ENCODE assay signal across 22 cellular contexts in the genomic region with DNA sequence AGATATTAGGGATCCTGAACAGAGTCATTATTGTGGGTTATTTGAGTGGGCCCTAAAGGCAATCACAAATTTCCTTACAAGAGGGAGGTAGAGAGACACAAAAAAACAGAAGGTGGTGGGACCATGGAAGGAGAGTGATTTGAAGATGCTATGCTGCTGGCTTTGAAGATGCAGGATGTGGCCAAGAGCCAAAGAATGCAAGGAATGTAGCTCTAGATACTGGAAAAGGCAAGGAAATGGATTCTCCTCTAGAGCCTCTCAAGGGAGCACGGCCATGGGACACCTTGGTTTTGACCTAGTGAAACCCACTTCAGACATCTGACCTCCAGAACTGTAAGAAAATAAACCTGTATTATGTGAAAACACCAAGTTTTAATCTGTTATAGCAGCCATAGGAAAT. TPM values are rescaled to one million over a fixed set of nuclear protein-coding genes. Genes with fewer than 3 reads are reported as not detected.
DNase-seq lines count a peak whose midpoint lies in the region; ATAC-seq and TF ChIP-seq lines count a peak whose summit lies in the region.
"Had no signal": no experiment of that assay in that cellular context is flagged by ENCODE, and none has a peak within 500 bp of the region (broad histone marks: within the 10 kb centered on the region; RNA-seq: fewer than 3 reads in every experiment).

No MANE protein-coding gene starts in this region.

- no peaks in the 10 kb centered on the region for H3K36me3 ChIP-seq in IMR-90 (ENCODE audit: control insufficient read depth, insufficient read depth, low read length)
- H3K36me3 ChIP-seq: neutrophil, Peyer's patch, sigmoid colon had no signal

- no peak overlapping the region for H3K27ac Mint-ChIP-seq in progenitor cell of endocrine pancreas
- H3K27ac Mint-ChIP-seq in activated CD4-positive, alpha-beta T cell treated with anti-CD3 and anti-CD28 coated beads, Interleukin-2, amount 10 ng/mL, durations not matched to agents 24 days and 14 days = no peak overlapping the region
- H3K27ac Mint-ChIP-seq: activated CD4-positive, alpha-beta memory T cell treated with anti-CD3 and anti-CD28 coated beads, Interleukin-2, amount 10 ng/mL, durations not matched to agents 7 days and 5 days; activated naive CD8-positive, alpha-beta T cell treated with anti-CD3 and anti-CD28 coated beads, Interleukin-2, amount 10 ng/mL, durations not matched to agents 7 days and 5 days; activated T-cell treated with anti-CD3 and anti-CD28 coated beads, Interleukin-2, amount 50 U/mL, for 72 hours; CD8-positive, alpha-beta T cell had no signal

- no peaks in the 10 kb centered on the region for H4K20me1 ChIP-seq in IMR-90 (ENCODE audit: insufficient read depth, low read length)

- in situ Hi-C loops in IMR-90 (cut with MboI; ENCODE audit: low sequenced_read_pairs) = no loop called here
- in situ Hi-C loops in astrocyte of the cerebellum (cut with HindIII; ENCODE audit: low sequenced_read_pairs) = no loop called here

- peaks cover 2% of the 10 kb centered on the region; the same call in 1 of the 2 replicates for H3K9me1 ChIP-seq in IMR-90 (ENCODE audit: insufficient read depth, low read length)

- H2AK5ac ChIP-seq in IMR-90 (ENCODE audit: low read depth, low read length) = no peak overlapping the region

- DNase-seq in AG10803 (ENCODE audit: low read depth) (peak; percentile 60), IMR-90 (peak; percentile 46), astrocyte of the cerebellum (ENCODE audit: low read depth) (peak; percentile 18), iPS DF 19.7 (ENCODE audit: low read depth, low spot score) (peak; percentile 52), right cardiac atrium (no peak), Right ventricle myocardium inferior (ENCODE audit: missing footprints) (no peak), progenitor cell of endocrine pancreas (ENCODE audit: low spot score, unreplicated experiment) (no peak)
- no peak for DNase-seq in activated CD4-positive, alpha-beta T cell treated with anti-CD3 and anti-CD28 coated beads, Interleukin-2, amount 10 ng/mL, durations not matched to agents 24 days and 14 days
- DNase-seq: activated CD4-positive, alpha-beta memory T cell treated with anti-CD3 and anti-CD28 coated beads, Interleukin-2, amount 10 ng/mL, durations not matched to agents 7 days and 5 days; activated naive CD8-positive, alpha-beta T cell treated with anti-CD3 and anti-CD28 coated beads, Interleukin-2, amount 10 ng/mL, durations not matched to agents 7 days and 5 days; activated T-cell treated with anti-CD3 and anti-CD28 coated beads, Interleukin-2, amount 50 U/mL, for 72 hours; CD8-positive, alpha-beta T cell; DMS79 treated with DMSO at 0.1 percent for 48 hours; effector CD8-positive, alpha-beta T cell; hippocampal formation; NCI-H1048; NCI-H2081 treated with DMSO at 0.1 percent for 48 hours; NCI-H748 treated with DMSO at 0.1 percent for 48 hours; Peyer's patch; sigmoid colon; stimulated activated CD4-positive, alpha-beta T cell treated with anti-CD3 and anti-CD28 coated beads, Interleukin-2, amount 100 ng/mL, for 24 hours had no signal

- H3K27ac ChIP-seq in IMR-90 (ENCODE audit: insufficient read depth, low read length) (no peak overlapping the region), right cardiac atrium (ENCODE audit: low read length) (no peak overlapping the region)
- H3K27ac ChIP-seq: neutrophil, Peyer's patch, sigmoid colon had no signal

- H3K23ac ChIP-seq in IMR-90 (ENCODE audit: low read depth, low read length) = no peak overlapping the region

- no peak overlapping the region for H3K4ac ChIP-seq in IMR-90 (ENCODE audit: low read depth, low read length)

- H4K8ac ChIP-seq in IMR-90 (ENCODE audit: low read depth in 2 of 2, low read length in 2 of 2) = no peak overlapping the region

- ATAC-seq in IMR-90 (ENCODE audit: low read depth) (peak; percentile 50), right cardiac atrium (no peak), Right ventricle myocardium inferior (no peak)
- ATAC-seq: activated T-cell treated with anti-CD3 and anti-CD28 coated beads, Interleukin-2, amount 50 U/mL, for 72 hours; CD8-positive, alpha-beta T cell had no signal

- no TSS peak for BruUV-seq in IMR-90 (replicated peaks; lab: Mats Ljungman, UMichigan)

- intact Hi-C loops in IMR-90 (cut with micrococcal nuclease) (no loop called here), right cardiac atrium (cut with DNase I) (no loop called here), Right ventricle myocardium inferior (cut with DNase I) (no loop called here)
- intact Hi-C loops in activated CD4-positive, alpha-beta T cell treated with anti-CD3 and anti-CD28 coated beads, Interleukin-2, amount 10 ng/mL, durations not matched to agents 24 days and 14 days (cut with micrococcal nuclease) = no loop called here

- H3K18ac ChIP-seq in IMR-90 (ENCODE audit: low read depth, low read length) = no peak overlapping the region

- H4K5ac ChIP-seq in IMR-90 (ENCODE audit: low read depth, low read length) = no peak overlapping the region

- H3K4me1 Mint-ChIP-seq in progenitor cell of endocrine pancreas (ENCODE audit: low read depth) = no peaks in the 10 kb centered on the region
- peaks cover 2% of the 10 kb centered on the region for H3K4me1 Mint-ChIP-seq in activated CD4-positive, alpha-beta T cell treated with anti-CD3 and anti-CD28 coated beads, Interleukin-2, amount 10 ng/mL, durations not matched to agents 24 days and 14 days
- H3K4me1 Mint-ChIP-seq: activated CD4-positive, alpha-beta memory T cell treated with anti-CD3 and anti-CD28 coated beads, Interleukin-2, amount 10 ng/mL, durations not matched to agents 7 days and 5 days had no signal

- H2BK120ac ChIP-seq in IMR-90 (ENCODE audit: low read depth, low read length) = no peak overlapping the region

- no peak overlapping the region for H3K14ac ChIP-seq in IMR-90 (replicated peaks; ENCODE audit: low read depth, low read length)

- no peaks in the 10 kb centered on the region for H3K36me3 Mint-ChIP-seq in progenitor cell of endocrine pancreas (ENCODE audit: insufficient read depth)
- H3K36me3 Mint-ChIP-seq in activated CD4-positive, alpha-beta T cell treated with anti-CD3 and anti-CD28 coated beads, Interleukin-2, amount 10 ng/mL, durations not matched to agents 24 days and 14 days (ENCODE audit: low read depth) = peaks cover 18% of the 10 kb centered on the region

- H3K9me3 Mint-ChIP-seq in progenitor cell of endocrine pancreas (ENCODE audit: low read depth) = no peaks in the 10 kb centered on the region
- no peaks in the 10 kb centered on the region for H3K9me3 Mint-ChIP-seq in activated CD4-positive, alpha-beta T cell treated with anti-CD3 and anti-CD28 coated beads, Interleukin-2, amount 10 ng/mL, durations not matched to agents 24 days and 14 days
- H3K9me3 Mint-ChIP-seq: activated CD4-positive, alpha-beta memory T cell treated with anti-CD3 and anti-CD28 coated beads, Interleukin-2, amount 10 ng/mL, durations not matched to agents 7 days and 5 days; activated naive CD8-positive, alpha-beta T cell treated with anti-CD3 and anti-CD28 coated beads, Interleukin-2, amount 10 ng/mL, durations not matched to agents 7 days and 5 days; CD8-positive, alpha-beta T cell had no signal

- POLR2A ChIA-PET in IMR-90 (lab: Charles Lee; ENCODE audit: unreplicated experiment) = no interaction called here

- H4K91ac ChIP-seq in IMR-90 (ENCODE audit: insufficient read depth, low read depth, low read length) = no peak overlapping the region

- H3K4me1 ChIP-seq in IMR-90 (ENCODE audit: control insufficient read depth, insufficient read depth, low read length) (peaks cover 14% of the 10 kb centered on the region), right cardiac atrium (ENCODE audit: control insufficient read depth, insufficient read depth, low read length) (peaks cover 3% of the 10 kb centered on the region)

- H3K4me3 Mint-ChIP-seq in progenitor cell of endocrine pancreas (ENCODE audit: low read depth) = no peak overlapping the region
- H3K4me3 Mint-ChIP-seq in activated CD4-positive, alpha-beta T cell treated with anti-CD3 and anti-CD28 coated beads, Interleukin-2, amount 10 ng/mL, durations not matched to agents 24 days and 14 days = no peak overlapping the region
- H3K4me3 Mint-ChIP-seq: activated CD4-positive, alpha-beta memory T cell treated with anti-CD3 and anti-CD28 coated beads, Interleukin-2, amount 10 ng/mL, durations not matched to agents 7 days and 5 days; activated naive CD8-positive, alpha-beta T cell treated with anti-CD3 and anti-CD28 coated beads, Interleukin-2, amount 10 ng/mL, durations not matched to agents 7 days and 5 days; activated T-cell treated with anti-CD3 and anti-CD28 coated beads, Interleukin-2, amount 50 U/mL, for 72 hours; CD8-positive, alpha-beta T cell had no signal

- H3K9ac ChIP-seq in IMR-90 (ENCODE audit: low read depth, low read length) = no peak overlapping the region

- CTCF ChIA-PET in IMR-90 (lab: Yijun Ruan, JAX) = no interaction called here

- H2AK9ac ChIP-seq in IMR-90 (replicated peaks; ENCODE audit: low read depth, low read length, poor library complexity) = no peak overlapping the region

- H2BK15ac ChIP-seq in IMR-90 (ENCODE audit: low read depth, low read length) = no peak overlapping the region

- no peak overlapping the region for H3K4me2 ChIP-seq in IMR-90 (ENCODE audit: low read depth, low read length)

- no peak overlapping the region for H3K4me3 ChIP-seq in AG10803 (ENCODE audit: low read length)
- no peak overlapping the region for H3K4me3 ChIP-seq in IMR-90 (ENCODE audit: insufficient read depth, low read depth, low read length)
- H3K4me3 ChIP-seq in astrocyte of the cerebellum (ENCODE audit: low read depth, low read length) = no peak overlapping the region
- no peak overlapping the region for H3K4me3 ChIP-seq in right cardiac atrium (ENCODE audit: low read length)
- H3K4me3 ChIP-seq: Peyer's patch, sigmoid colon had no signal

- TF ChIP-seq CTCF in AG10803 (conservative IDR thresholded peaks at IDR 0.05; ENCODE audit: low read length) = no peak
- no peak for TF ChIP-seq CTCF in IMR-90 (conservative IDR thresholded peaks at IDR 0.05; ENCODE audit: low read depth, low read length)
- no peak for TF ChIP-seq CTCF in astrocyte of the cerebellum (IDR thresholded peaks at IDR 0.05; ENCODE audit: low read depth, low read length, missing control alignments)
- no peak for TF ChIP-seq CTCF in progenitor cell of endocrine pancreas (IDR thresholded peaks at IDR 0.05; ENCODE audit: unreplicated experiment)

- no peak for TF ChIP-seq POLR2A in IMR-90 (IDR thresholded peaks at IDR 0.05; ENCODE audit: low read depth, low read length)

- dilution Hi-C loops in IMR-90 (cut with HindIII; ENCODE audit: low sequenced_read_pairs, unreplicated experiment) = no loop called here

- H2BK20ac ChIP-seq in IMR-90 (ENCODE audit: low read depth, low read length) = no peak overlapping the region

- WGBS in IMR-90 (ENCODE audit: extremely low coverage in 2 of 2, insufficient read length in 1 of 2), 2 experiments = no CpG with 5 or more reads among the region's 1 CpG
- WGBS in right cardiac atrium = 51% methylated on average over 1 of the region's 1 CpG

- H3K27me3 Mint-ChIP-seq in progenitor cell of endocrine pancreas = no peaks in the 10 kb centered on the region
- H3K27me3 Mint-ChIP-seq in activated CD4-positive, alpha-beta T cell treated with anti-CD3 and anti-CD28 coated beads, Interleukin-2, amount 10 ng/mL, durations not matched to agents 24 days and 14 days = no peaks in the 10 kb centered on the region
- H3K27me3 Mint-ChIP-seq: activated CD4-positive, alpha-beta memory T cell treated with anti-CD3 and anti-CD28 coated beads, Interleukin-2, amount 10 ng/mL, durations not matched to agents 7 days and 5 days; activated naive CD8-positive, alpha-beta T cell treated with anti-CD3 and anti-CD28 coated beads, Interleukin-2, amount 10 ng/mL, durations not matched to agents 7 days and 5 days had no signal

- H2AFZ ChIP-seq in IMR-90 (replicated peaks; ENCODE audit: low read length, poor library complexity) = no peak overlapping the region

- no peak for TF ChIP-seq RAD21 in IMR-90 (IDR thresholded peaks at IDR 0.05; ENCODE audit: low read length)

- H3K56ac ChIP-seq in IMR-90 (ENCODE audit: extremely low read depth, insufficient read depth, low read length) = no peak overlapping the region

- H2BK5ac ChIP-seq in IMR-90 (ENCODE audit: low read depth, low read length, poor library complexity, severe bottlenecking) = no peak overlapping the region

- H3K9me3 ChIP-seq in IMR-90 (ENCODE audit: control insufficient read depth, insufficient read depth, low read length) = no peaks in the 10 kb centered on the region
- H3K9me3 ChIP-seq in right cardiac atrium (ENCODE audit: control insufficient read depth, low read length) = no peaks in the 10 kb centered on the region
- H3K9me3 ChIP-seq: neutrophil, Peyer's patch, sigmoid colon had no signal

- no peaks in the 10 kb centered on the region for H3K27me3 ChIP-seq in IMR-90 (ENCODE audit: control insufficient read depth, insufficient read depth, low read length)
- H3K27me3 ChIP-seq in right cardiac atrium (ENCODE audit: control insufficient read depth, insufficient read depth) = no peaks in the 10 kb centered on the region
- H3K27me3 ChIP-seq: neutrophil, Peyer's patch, sigmoid colon had no signal

- H3K79me1 ChIP-seq in IMR-90 (ENCODE audit: low read depth in 1 of 2, low read length in 2 of 2) = peaks cover 0 to 24% of the 10 kb centered on the region in 2 experiments; a peak in 3 of 4 replicates

RNA-seq across cellular contexts. Expression of a gene that starts 53.8 kb away (rescaled TPM):
- total RNA-seq in IMR-90 (2012; rRNA removed) (9.7 and 12.2 TPM in 2 replicates), right cardiac atrium (1 to 10 TPM; 2.9 to 3.8 (median 3.3) TPM), Right ventricle myocardium inferior (1.9 TPM), progenitor cell of endocrine pancreas (6.6 and 7.8 TPM in 2 replicates)
- polyA plus RNA-seq in IMR-90 (2012; rRNA removed) (1.8 and 2.5 TPM in 2 replicates), right cardiac atrium (1.00 TPM)
- polyA plus RNA-seq in IMR-90 (2012; cell fraction: cytosol; rRNA removed) = 0.30 and 0.68 TPM in 2 replicates
- 1.3 and 8.3 TPM in 2 replicates for polyA plus RNA-seq in IMR-90 (2012; cell fraction: nucleus; rRNA removed; ENCODE audit: low replicate concordance)
- total RNA-seq in activated CD4-positive, alpha-beta T cell treated with anti-CD3 and anti-CD28 coated beads, Interleukin-2, amount 10 ng/mL, durations not matched to agents 24 days and 14 days = 20.3 and 22.2 TPM in 2 replicates

Comparison
In these comparisons a context has a peak if more than half of its experiments do, and no peak if none do; other contexts are left out.
1. DNase-seq: peak in AG10803 (single experiment), IMR-90 (single experiment), astrocyte of the cerebellum (single experiment) and iPS DF 19.7 (single experiment); none in right cardiac atrium (0 of 3), Right ventricle myocardium inferior (single experiment), progenitor cell of endocrine pancreas (single experiment) and activated CD4-positive, alpha-beta T cell treated with anti-CD3 and anti-CD28 coated beads, Interleukin-2, amount 10 ng/mL, durations not matched to agents 24 days and 14 days (single experiment).